In genomic region chr19:56404705-56405056, GRCh38 we compare ENCODE assay signal across 8 cellular contexts. TPM values are rescaled to one million over a fixed set of nuclear protein-coding genes. Genes with fewer than 3 reads are reported as not detected.
A peak's percentile ranks its signal among the peaks of the same experiment; 100 is the strongest.
DNase-seq lines count a peak whose midpoint lies in the region; ATAC-seq and TF ChIP-seq lines count a peak whose summit lies in the region.

No MANE protein-coding gene starts in this region.

- H3F3A ChIP-seq in smooth muscle cell (ENCODE audit: low read depth), result no peaks in the 10 kb centered on the region

- ATAC-seq in GM21515 (IDR thresholded peaks at IDR 0.05; ENCODE audit: unreplicated experiment), result no peak
- ATAC-seq in GM19324 (IDR thresholded peaks at IDR 0.05; ENCODE audit: low FRiP score, unreplicated experiment), result no peak

- H2AFZ ChIP-seq in smooth muscle cell (ENCODE audit: low read depth), result peak overlapping the region; percentile 96

- H4K20me1 ChIP-seq in smooth muscle cell (ENCODE audit: low read depth), result no peaks in the 10 kb centered on the region

- peaks cover 32 to 38% of the 10 kb centered on the region in 2 experiments for H3K36me3 ChIP-seq in HEK293 (ENCODE audit: control insufficient read depth in 2 of 2, insufficient read depth in 1 of 2, low read length in 2 of 2)
- peaks cover 9% of the 10 kb centered on the region; the same call in 1 of the 2 replicates for H3K36me3 ChIP-seq in SJSA1
- H3K36me3 ChIP-seq in smooth muscle cell (ENCODE audit: low read depth), result peaks cover 31% of the 10 kb centered on the region

- peak overlapping the region; percentile 83; the same call in 1 of the 2 replicates for H3K27ac ChIP-seq in HEK293 (ENCODE audit: extremely low read depth, low read depth, low read length)
- no peak overlapping the region for H3K27ac ChIP-seq in SJSA1
- H3K27ac ChIP-seq in smooth muscle cell (ENCODE audit: low read depth), result no peak overlapping the region

- H3K27me3 ChIP-seq in SJSA1 (replicated peaks) (no peaks in the 10 kb centered on the region), smooth muscle cell (ENCODE audit: low read depth) (no peaks in the 10 kb centered on the region)

- no peaks in the 10 kb centered on the region for H3K9me3 ChIP-seq in HEK293 (ENCODE audit: control insufficient read depth, insufficient read depth, low read depth, low read length)
- peaks cover 41% of the 10 kb centered on the region for H3K9me3 ChIP-seq in SJSA1 (replicated peaks)
- peaks cover 27% of the 10 kb centered on the region for H3K9me3 ChIP-seq in smooth muscle cell (replicated peaks; ENCODE audit: low read depth)

- H3K4me3 ChIP-seq in HEK293 (ENCODE audit: low read depth, low read length) (peak overlapping the region; percentile 96), SJSA1 (peak overlapping the region; percentile 53), foreskin fibroblast (ENCODE audit: low read depth in 1 of 2, low read length in 2 of 2) (peak overlapping the region; percentile 66 to 80), smooth muscle cell (peak overlapping the region; percentile 78)

- peak overlapping the region; percentile 89 for H3K9ac ChIP-seq in smooth muscle cell (ENCODE audit: low read depth)

- DNase-seq in SJSA1 (ENCODE audit: low read depth in 1 of 2, low spot score in 2 of 2) (no peak), foreskin fibroblast (peak in 1 of 2 donors; percentile 16), smooth muscle cell (lab: John Stamatoyannopoulos, UW; ENCODE audit: unreplicated experiment) (no peak), HCEC 1CT (no peak)
- no peak for DNase-seq in stimulated activated naive CD4-positive, alpha-beta T cell (lab: John Stamatoyannopoulos, UW)

- TF ChIP-seq CTCF in HEK293 (tag by site-specific recombination; IDR thresholded peaks at IDR 0.05) (no peak), foreskin fibroblast (IDR thresholded peaks at IDR 0.05; ENCODE audit: low read depth, low read length) (no peak), smooth muscle cell (IDR thresholded peaks at IDR 0.05; ENCODE audit: borderline replicate concordance, insufficient read depth, poor library complexity, severe bottlenecking) (no peak)

- POLR2A ChIA-PET in HEK293 (lab: Yijun Ruan, JAX), result interaction anchor here (1.7 kb wide), 1 partner anchor 10 kb away, joined by 3 read pairs; no protein-coding TSS in a partner anchor

- H3K4me1 ChIP-seq in HEK293 (ENCODE audit: control insufficient read depth, insufficient read depth, low read length) (no peaks in the 10 kb centered on the region), SJSA1 (replicated peaks) (0 out of 2 replicates have a peak, but pooled peaks cover 3% of the 10 kb centered on the region), smooth muscle cell (ENCODE audit: low read depth) (peaks cover 3% of the 10 kb centered on the region)

- 81% methylated on average over 9 of the region's 9 CpGs for WGBS in smooth muscle cell (ENCODE audit: low lambda C conversion rate)

- CTCF ChIA-PET in HEK293 (lab: Yijun Ruan, JAX), result interaction anchor here (0.7 kb wide), 1 partner anchor 11 kb away, joined by 3 read pairs; the partner anchor contains the start of gene ZNF582

- peak overlapping the region; percentile 84 for H3K4me2 ChIP-seq in smooth muscle cell

- H3K79me2 ChIP-seq in smooth muscle cell (ENCODE audit: low read depth), result peaks cover 13% of the 10 kb centered on the region

TF ChIP-seq in HEK293, 187 proteins besides CTCF, POLR2A, EP300 and RAD21 (continues in another document):
- TF ChIP-seq ZNF138 (tag by site-specific recombination; IDR thresholded peaks at IDR 0.05; ENCODE audit: borderline replicate concordance), result no peak
- TF ChIP-seq ZNF433 (tag by site-specific recombination; IDR thresholded peaks at IDR 0.05; ENCODE audit: low read depth), result no peak
- no peak for TF ChIP-seq ZNF133 (tag by site-specific recombination; IDR thresholded peaks at IDR 0.05)
- TF ChIP-seq ZNF174 (tag by site-specific recombination; IDR thresholded peaks at IDR 0.05), result no peak
- TF ChIP-seq, protein P1, sequence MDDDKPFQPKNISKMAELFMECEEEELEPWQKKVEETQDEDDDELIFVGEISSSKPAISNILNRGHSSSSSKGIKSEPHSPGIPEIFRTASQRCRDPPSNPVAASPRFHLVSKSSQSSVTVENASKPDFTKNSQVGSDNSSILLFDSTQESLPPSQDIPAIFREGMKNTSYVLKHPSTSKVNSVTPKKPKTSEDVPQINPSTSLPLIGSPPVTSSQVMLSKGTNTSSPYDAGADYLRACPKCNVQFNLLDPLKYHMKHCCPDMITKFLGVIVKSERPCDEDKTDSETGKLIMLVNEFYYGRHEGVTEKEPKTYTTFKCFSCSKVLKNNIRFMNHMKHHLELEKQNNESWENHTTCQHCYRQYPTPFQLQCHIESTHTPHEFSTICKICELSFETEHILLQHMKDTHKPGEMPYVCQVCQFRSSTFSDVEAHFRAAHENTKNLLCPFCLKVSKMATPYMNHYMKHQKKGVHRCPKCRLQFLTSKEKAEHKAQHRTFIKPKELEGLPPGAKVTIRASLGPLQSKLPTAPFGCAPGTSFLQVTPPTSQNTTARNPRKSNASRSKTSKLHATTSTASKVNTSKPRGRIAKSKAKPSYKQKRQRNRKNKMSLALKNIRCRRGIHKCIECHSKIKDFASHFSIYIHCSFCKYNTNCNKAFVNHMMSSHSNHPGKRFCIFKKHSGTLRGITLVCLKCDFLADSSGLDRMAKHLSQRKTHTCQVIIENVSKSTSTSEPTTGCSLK (tag by site-specific recombination; IDR thresholded peaks at IDR 0.05), result 0 out of 2 replicates have a peak, but pooled peaks have one; percentile 7
- TF ChIP-seq ZNF311 (tag by site-specific recombination; IDR thresholded peaks at IDR 0.05; ENCODE audit: borderline replicate concordance), result peak; percentile 73; the same call in 1 of the 2 replicates
- TF ChIP-seq ZNF76 (tag by site-specific recombination; IDR thresholded peaks at IDR 0.05; ENCODE audit: borderline replicate concordance, low read depth), result no peak
- TF ChIP-seq, protein P2, sequence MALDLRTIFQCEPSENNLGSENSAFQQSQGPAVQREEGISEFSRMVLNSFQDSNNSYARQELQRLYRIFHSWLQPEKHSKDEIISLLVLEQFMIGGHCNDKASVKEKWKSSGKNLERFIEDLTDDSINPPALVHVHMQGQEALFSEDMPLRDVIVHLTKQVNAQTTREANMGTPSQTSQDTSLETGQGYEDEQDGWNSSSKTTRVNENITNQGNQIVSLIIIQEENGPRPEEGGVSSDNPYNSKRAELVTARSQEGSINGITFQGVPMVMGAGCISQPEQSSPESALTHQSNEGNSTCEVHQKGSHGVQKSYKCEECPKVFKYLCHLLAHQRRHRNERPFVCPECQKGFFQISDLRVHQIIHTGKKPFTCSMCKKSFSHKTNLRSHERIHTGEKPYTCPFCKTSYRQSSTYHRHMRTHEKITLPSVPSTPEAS (tag by site-specific recombination; IDR thresholded peaks at IDR 0.05), result peak; percentile 71; the same call in 1 of the 2 replicates
- no peak for TF ChIP-seq ZNF169 (tag by site-specific recombination; IDR thresholded peaks at IDR 0.05)
- no peak for TF ChIP-seq ZNF701 (tag by site-specific recombination; IDR thresholded peaks at IDR 0.05)
- TF ChIP-seq ZNF426 (tag by site-specific recombination; IDR thresholded peaks at IDR 0.05), result no peak
- TF ChIP-seq ZNF239 (tag by site-specific recombination; IDR thresholded peaks at IDR 0.05), result no peak
- TF ChIP-seq ZNF114 (tag by site-specific recombination; IDR thresholded peaks at IDR 0.05), result 0 out of 2 replicates have a peak, but pooled peaks have one; percentile 2
- TF ChIP-seq OVOL3 (tag by site-specific recombination; IDR thresholded peaks at IDR 0.05), result no peak
- TF ChIP-seq HOXC10 (CRISPR knock-in tag; IDR thresholded peaks at IDR 0.05), result no peak
- no peak for TF ChIP-seq ZNF155 (tag by site-specific recombination; IDR thresholded peaks at IDR 0.05)
- TF ChIP-seq ZNF623 (tag by site-specific recombination; IDR thresholded peaks at IDR 0.05), result no peak
- TF ChIP-seq SCRT1 (tag by site-specific recombination; IDR thresholded peaks at IDR 0.05; ENCODE audit: borderline replicate concordance), result peak; percentile 37; the same call in 1 of the 2 replicates
- no peak for TF ChIP-seq ZNF624 (tag by site-specific recombination; IDR thresholded peaks at IDR 0.05)
- no peak for TF ChIP-seq ZNF777 (tag by site-specific recombination; IDR thresholded peaks at IDR 0.05; ENCODE audit: borderline replicate concordance)
- no peak for TF ChIP-seq ZNF184 (tag by site-specific recombination; IDR thresholded peaks at IDR 0.05)
- no peak for TF ChIP-seq HOXA7 (CRISPR knock-in tag; IDR thresholded peaks at IDR 0.05; ENCODE audit: borderline replicate concordance)
- TF ChIP-seq ZNF157 (tag by site-specific recombination; IDR thresholded peaks at IDR 0.05), result no peak
- TF ChIP-seq, protein P3, sequence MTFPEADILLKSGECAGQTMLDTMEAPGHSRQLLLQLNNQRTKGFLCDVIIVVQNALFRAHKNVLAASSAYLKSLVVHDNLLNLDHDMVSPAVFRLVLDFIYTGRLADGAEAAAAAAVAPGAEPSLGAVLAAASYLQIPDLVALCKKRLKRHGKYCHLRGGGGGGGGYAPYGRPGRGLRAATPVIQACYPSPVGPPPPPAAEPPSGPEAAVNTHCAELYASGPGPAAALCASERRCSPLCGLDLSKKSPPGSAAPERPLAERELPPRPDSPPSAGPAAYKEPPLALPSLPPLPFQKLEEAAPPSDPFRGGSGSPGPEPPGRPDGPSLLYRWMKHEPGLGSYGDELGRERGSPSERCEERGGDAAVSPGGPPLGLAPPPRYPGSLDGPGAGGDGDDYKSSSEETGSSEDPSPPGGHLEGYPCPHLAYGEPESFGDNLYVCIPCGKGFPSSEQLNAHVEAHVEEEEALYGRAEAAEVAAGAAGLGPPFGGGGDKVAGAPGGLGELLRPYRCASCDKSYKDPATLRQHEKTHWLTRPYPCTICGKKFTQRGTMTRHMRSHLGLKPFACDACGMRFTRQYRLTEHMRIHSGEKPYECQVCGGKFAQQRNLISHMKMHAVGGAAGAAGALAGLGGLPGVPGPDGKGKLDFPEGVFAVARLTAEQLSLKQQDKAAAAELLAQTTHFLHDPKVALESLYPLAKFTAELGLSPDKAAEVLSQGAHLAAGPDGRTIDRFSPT (tag by site-specific recombination; IDR thresholded peaks at IDR 0.05), result no peak

RNA-seq across cellular contexts. Expression of gene ZNF583, which starts 0.5 kb away (rescaled TPM):
- 1.9 and 14.0 TPM in 2 replicates for total RNA-seq in SJSA1 (2014; rRNA removed; shearing (Covaris generic))
- 5.5 and 7.9 TPM in 2 replicates for total RNA-seq in smooth muscle cell
- 5.2 and 6.4 TPM in 2 replicates for polyA plus RNA-seq in smooth muscle cell

RNA-seq across cellular contexts. Expression of gene ZNF582, which starts 11.3 kb away (rescaled TPM):
- total RNA-seq in SJSA1 (2014; rRNA removed; shearing (Covaris generic)), result 0.87 TPM in 1 of 2 replicates, not detected in the other
- 0.99 and 4.9 TPM in 2 replicates for total RNA-seq in smooth muscle cell
- 3.8 and 4.4 TPM in 2 replicates for polyA plus RNA-seq in smooth muscle cell
